Comparison of ENCODE assay signal across 19 cellular contexts in the genomic region with DNA sequence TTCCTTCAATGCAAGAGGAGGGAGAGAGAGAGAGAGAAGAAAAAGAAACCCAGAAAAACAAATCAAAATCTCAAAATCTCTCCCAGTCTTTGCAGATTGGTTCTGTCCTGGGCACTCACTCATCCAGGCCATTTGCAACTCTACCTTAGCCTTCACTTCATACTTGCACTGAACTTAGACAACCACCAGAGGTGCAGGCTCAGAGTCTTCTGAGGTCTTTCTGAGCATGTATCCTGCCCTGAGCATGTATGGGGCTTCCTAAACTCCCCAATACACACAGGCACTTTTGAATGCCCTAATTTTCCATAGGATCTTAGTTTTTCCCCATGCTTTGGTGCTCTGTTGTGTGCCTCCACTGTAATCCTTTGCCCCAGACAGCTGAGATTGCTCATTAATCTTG. TPM values are rescaled to one million over a fixed set of nuclear protein-coding genes. Genes with fewer than 3 reads are reported as not detected.
"Had no signal": no experiment of that assay in that cellular context is flagged by ENCODE, and none has a peak within 500 bp of the region (broad histone marks: within the 10 kb centered on the region; RNA-seq: fewer than 3 reads in every experiment).

No MANE protein-coding gene starts in this region.

- ATAC-seq: mucosa of descending colon; naive thymus-derived CD8-positive, alpha-beta T cell; stimulated activated effector memory CD8-positive, alpha-beta T cell treated with anti-CD3 and anti-CD28 coated beads, Interleukin-12 subunit alpha, Interleukin-12 subunit beta, amount 100 ng/mL, for 72 hours had no signal

- H3K27me3 ChIP-seq: adrenal gland, right atrium auricular region had no signal

- H3K4me3 ChIP-seq: adrenal gland, coronary artery, lung, mucosa of descending colon, right atrium auricular region had no signal

- H3K27ac ChIP-seq: adrenal gland, coronary artery, epithelial cell of prostate, right atrium auricular region had no signal

- H3K36me3 ChIP-seq: adrenal gland, right atrium auricular region had no signal

- DNase-seq: activated CD4-positive, alpha-beta memory T cell treated with anti-CD3 and anti-CD28 coated beads for 36 hours; activated CD8-positive, alpha-beta memory T cell treated with anti-CD3 and anti-CD28 coated beads, Interleukin-2, amount 50 U/mL, for 48 hours; activated naive CD4-positive, alpha-beta T cell treated with anti-CD3 and anti-CD28 coated beads, Interleukin-2, amount 10 ng/mL, durations not matched to agents 7 days and 5 days; adrenal gland; caudate nucleus; effector CD8-positive, alpha-beta T cell; hypothalamus; mucosa of descending colon; naive thymus-derived CD8-positive, alpha-beta T cell; nucleus accumbens; small intestine; T-helper 9 cell; trophoblast cell had no signal

- H3K4me1 ChIP-seq: right atrium auricular region had no signal

RNA-seq across cellular contexts. Expression of a gene that starts 2.9 kb away (rescaled TPM):
- total RNA-seq: naive thymus-derived CD8-positive, alpha-beta T cell had no signal
- polyA plus RNA-seq: naive thymus-derived CD8-positive, alpha-beta T cell had no signal

RNA-seq across cellular contexts. Expression of a gene that starts 28.9 kb away (rescaled TPM):
- total RNA-seq: glomerular endothelial cell, mucosa of descending colon, right atrium auricular region had no signal
- polyA plus RNA-seq: naive thymus-derived CD8-positive, alpha-beta T cell had no signal

RNA-seq across cellular contexts. Expression of a gene that starts 49.0 kb away (rescaled TPM):
- polyA plus RNA-seq: naive thymus-derived CD8-positive, alpha-beta T cell had no signal
